In the genomic region with DNA sequence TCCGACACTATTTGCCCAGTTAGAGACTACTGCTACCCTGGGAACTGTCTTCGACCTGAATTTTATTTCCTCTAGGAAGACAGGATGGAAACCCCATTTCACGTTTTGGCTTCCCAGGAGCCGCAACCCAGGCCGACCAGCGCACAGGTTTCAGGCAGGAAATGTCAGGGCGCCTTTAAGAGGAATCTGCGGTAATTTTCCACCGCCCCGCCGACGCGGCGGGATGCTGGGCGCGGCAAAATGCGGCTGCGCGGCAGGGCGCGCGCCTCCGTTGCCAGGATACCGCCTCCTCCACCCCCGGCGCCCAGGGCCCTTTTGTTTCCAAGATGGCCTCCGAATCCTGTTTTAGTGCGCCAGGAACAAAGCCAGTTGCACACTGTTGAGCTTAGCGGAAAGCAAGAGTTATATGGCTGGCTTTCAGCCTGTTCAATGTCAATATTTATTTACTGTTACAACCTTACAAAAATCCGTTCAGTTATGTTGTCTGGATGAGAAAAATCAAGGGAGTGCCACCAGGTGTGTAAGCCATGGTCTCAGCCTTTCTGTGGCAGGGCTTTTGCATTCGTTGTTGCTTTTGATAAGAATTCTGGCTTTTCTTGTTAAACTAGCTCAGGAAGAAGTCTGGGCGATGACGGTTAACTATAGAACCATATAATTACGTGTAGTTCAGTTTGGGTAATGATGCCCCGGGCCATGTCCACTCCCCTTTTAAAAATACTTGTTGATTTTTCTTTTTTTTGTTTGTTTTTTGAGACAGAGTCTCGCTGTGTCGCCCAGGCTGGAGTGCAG, we compare ENCODE assay signal across 8 cellular contexts.
A peak's percentile ranks its signal among the peaks of the same experiment; 100 is the strongest.
DNase-seq lines count a peak whose midpoint lies in the region; ATAC-seq and TF ChIP-seq lines count a peak whose summit lies in the region.

No MANE protein-coding gene starts in this region.

- H3K4me2 ChIP-seq in SK-N-SH: peak overlapping the region; percentile 77

- H3K27me3 ChIP-seq in SK-N-SH (ENCODE audit: insufficient read depth) (no peaks in the 10 kb centered on the region), thoracic aorta (replicated peaks; ENCODE audit: insufficient read depth) (no peaks in the 10 kb centered on the region)

- peak overlapping the region; percentile 96 for H2AFZ ChIP-seq in SK-N-SH (ENCODE audit: low read depth)

- H3K9me2 ChIP-seq in SK-N-SH: no peaks in the 10 kb centered on the region

- H3K9ac ChIP-seq in SK-N-SH: peak overlapping the region; percentile 79

- ATAC-seq in HG02610 (IDR thresholded peaks at IDR 0.05; ENCODE audit: unreplicated experiment) (peak; percentile 84), thoracic aorta (ENCODE audit: insufficient number of reproducible peaks, low FRiP score, low read depth) (peak; percentile 97)

- no peaks in the 10 kb centered on the region for H3K9me3 Mint-ChIP-seq in activated naive CD4-positive, alpha-beta T cell treated with anti-CD3 and anti-CD28 coated beads, Interleukin-2, amount 50 U/mL, for 24 hours
- H3K9me3 Mint-ChIP-seq in glutamatergic neuron (ENCODE audit: unreplicated experiment) (peaks cover 1% of the 10 kb centered on the region), osteocyte (ENCODE audit: unreplicated experiment) (no peaks in the 10 kb centered on the region)

- WGBS in SK-N-SH (ENCODE audit: low lambda C conversion rate): 14% methylated on average over 24 of the region's 37 CpGs

- TF ChIP-seq RAD21 in SK-N-SH (IDR thresholded peaks at IDR 0.05; ENCODE audit: low read length): peak; percentile 24

- POLR2A ChIA-PET in SK-N-SH (lab: Yijun Ruan, JAX): interaction anchor here (0.9 to 3.1 kb wide), 6 partner anchors 9 to 80 kb away, joined by 5 to 27 read pairs (median 10); a partner anchor contains a TSS

- TF ChIP-seq EP300 in SK-N-SH (IDR thresholded peaks at IDR 0.05; ENCODE audit: borderline replicate concordance in 1 of 2, low read depth in 1 of 2, low read length in 1 of 2): peak; percentile 32 to 35; a peak in 2 of 4 replicates

- peak; percentile 85 for DNase-seq in GM10266 (ENCODE audit: extremely low spot score)
- peak; percentile 72 for DNase-seq in NCI-H1048 (lab: John Stamatoyannopoulos, UW)
- DNase-seq in SK-N-SH: peak; percentile 96
- DNase-seq in glutamatergic neuron: peak; percentile 91
- DNase-seq in osteocyte (ENCODE audit: extremely low spot score, unreplicated experiment): peak; percentile 97
- peak; percentile 55 for DNase-seq in thoracic aorta (ENCODE audit: low spot score)

- no peaks in the 10 kb centered on the region for H4K20me1 ChIP-seq in SK-N-SH (ENCODE audit: insufficient read depth)

- H3K4me1 Mint-ChIP-seq in activated naive CD4-positive, alpha-beta T cell treated with anti-CD3 and anti-CD28 coated beads, Interleukin-2, amount 50 U/mL, for 24 hours: peaks cover 67% of the 10 kb centered on the region
- H3K4me1 Mint-ChIP-seq in glutamatergic neuron (ENCODE audit: low read depth, unreplicated experiment) (peaks cover 36% of the 10 kb centered on the region), osteocyte (ENCODE audit: unreplicated experiment) (peaks cover 46% of the 10 kb centered on the region)

- H3K79me2 ChIP-seq in SK-N-SH (ENCODE audit: insufficient read depth): no peaks in the 10 kb centered on the region

- H3K4me3 ChIP-seq in SK-N-SH (ENCODE audit: low read depth in 2 of 2, low read length in 1 of 2) (peak overlapping the region; percentile 38 to 58), thoracic aorta (peak overlapping the region; percentile 69)

- H3K27ac ChIP-seq in SK-N-SH (ENCODE audit: low read depth in 2 of 2, low read length in 1 of 2) (peak overlapping the region; percentile 78 to 98), thoracic aorta (peak overlapping the region; percentile 66 to 76)

- H3K4me3 Mint-ChIP-seq in activated naive CD4-positive, alpha-beta T cell treated with anti-CD3 and anti-CD28 coated beads, Interleukin-2, amount 50 U/mL, for 24 hours: peak overlapping the region; percentile 92
- H3K4me3 Mint-ChIP-seq in glutamatergic neuron (ENCODE audit: unreplicated experiment) (peak overlapping the region; percentile 87), osteocyte (ENCODE audit: unreplicated experiment) (peak overlapping the region; percentile 82)

- peaks cover 21 to 40% of the 10 kb centered on the region in 2 experiments for H3K4me1 ChIP-seq in SK-N-SH (ENCODE audit: control insufficient read depth in 1 of 2, insufficient read depth in 2 of 2, low read depth in 1 of 2, low read length in 1 of 2)
- peaks cover 5 to 26% of the 10 kb centered on the region in 2 donors for H3K4me1 ChIP-seq in thoracic aorta (ENCODE audit: control insufficient read depth in 1 of 2, low read depth in 2 of 2)

- H3K36me3 Mint-ChIP-seq in activated naive CD4-positive, alpha-beta T cell treated with anti-CD3 and anti-CD28 coated beads, Interleukin-2, amount 50 U/mL, for 24 hours: peaks cover 2% of the 10 kb centered on the region
- H3K36me3 Mint-ChIP-seq in glutamatergic neuron (ENCODE audit: unreplicated experiment) (no peaks in the 10 kb centered on the region), osteocyte (ENCODE audit: unreplicated experiment) (no peaks in the 10 kb centered on the region)

- peaks cover 23% of the 10 kb centered on the region for H3F3A ChIP-seq in SK-N-SH (replicated peaks; ENCODE audit: insufficient read depth)

- H3K9me3 ChIP-seq in SK-N-SH: no peaks in the 10 kb centered on the region
- H3K9me3 ChIP-seq in thoracic aorta: no peaks in the 10 kb centered on the region

- TF ChIP-seq CTCF in GM10266 (IDR thresholded peaks at IDR 0.05; ENCODE audit: control insufficient read depth, insufficient read depth, low read depth, missing control alignments) (no peak), SK-N-SH (IDR thresholded peaks at IDR 0.05) (no peak), glutamatergic neuron (IDR thresholded peaks at IDR 0.05; ENCODE audit: partially characterized antibody, unreplicated experiment) (no peak), osteocyte (IDR thresholded peaks at IDR 0.05) (no peak), thoracic aorta (IDR thresholded peaks at IDR 0.05) (no peak)

- no peaks in the 10 kb centered on the region for H3K36me3 ChIP-seq in SK-N-SH (replicated peaks in 1 of 2; ENCODE audit: control insufficient read depth in 1 of 2, insufficient read depth in 2 of 2, low read length in 1 of 2)
- H3K36me3 ChIP-seq in thoracic aorta: no peaks in the 10 kb centered on the region

- H3K27ac Mint-ChIP-seq in activated naive CD4-positive, alpha-beta T cell treated with anti-CD3 and anti-CD28 coated beads, Interleukin-2, amount 50 U/mL, for 24 hours: peak overlapping the region; percentile 97
- H3K27ac Mint-ChIP-seq in glutamatergic neuron (ENCODE audit: unreplicated experiment) (peak overlapping the region; percentile 95), osteocyte (ENCODE audit: unreplicated experiment) (peak overlapping the region; percentile 100)

- CTCF ChIA-PET in SK-N-SH (lab: Yijun Ruan, JAX): interaction anchor here (0.8 to 5.0 kb wide), 6 partner anchors 10 to 98 kb away, joined by 3 to 41 read pairs (median 6); no protein-coding TSS in a partner anchor

- H3K27me3 Mint-ChIP-seq in activated naive CD4-positive, alpha-beta T cell treated with anti-CD3 and anti-CD28 coated beads, Interleukin-2, amount 50 U/mL, for 24 hours: no peaks in the 10 kb centered on the region
- peaks cover 6% of the 10 kb centered on the region for H3K27me3 Mint-ChIP-seq in glutamatergic neuron (ENCODE audit: unreplicated experiment)
- H3K27me3 Mint-ChIP-seq in osteocyte (ENCODE audit: unreplicated experiment): no peaks in the 10 kb centered on the region

TF ChIP-seq in SK-N-SH, 30 proteins besides CTCF, POLR2A, EP300 and RAD21 (continues in another document):
- peak; percentile 41 for TF ChIP-seq ELF1 (IDR thresholded peaks at IDR 0.05)
- no peak for TF ChIP-seq NFIC (IDR thresholded peaks at IDR 0.05; ENCODE audit: borderline replicate concordance)
- TF ChIP-seq FOXJ3 (CRISPR knock-in tag; IDR thresholded peaks at IDR 0.05): no peak
- TF ChIP-seq, protein P1, sequence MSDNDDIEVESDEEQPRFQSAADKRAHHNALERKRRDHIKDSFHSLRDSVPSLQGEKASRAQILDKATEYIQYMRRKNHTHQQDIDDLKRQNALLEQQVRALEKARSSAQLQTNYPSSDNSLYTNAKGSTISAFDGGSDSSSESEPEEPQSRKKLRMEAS (IDR thresholded peaks at IDR 0.05; ENCODE audit: low read depth): no peak
- TF ChIP-seq NRF1 (IDR thresholded peaks at IDR 0.05; ENCODE audit: low read depth, low read length): peak; percentile 83
- TF ChIP-seq, protein P2, sequence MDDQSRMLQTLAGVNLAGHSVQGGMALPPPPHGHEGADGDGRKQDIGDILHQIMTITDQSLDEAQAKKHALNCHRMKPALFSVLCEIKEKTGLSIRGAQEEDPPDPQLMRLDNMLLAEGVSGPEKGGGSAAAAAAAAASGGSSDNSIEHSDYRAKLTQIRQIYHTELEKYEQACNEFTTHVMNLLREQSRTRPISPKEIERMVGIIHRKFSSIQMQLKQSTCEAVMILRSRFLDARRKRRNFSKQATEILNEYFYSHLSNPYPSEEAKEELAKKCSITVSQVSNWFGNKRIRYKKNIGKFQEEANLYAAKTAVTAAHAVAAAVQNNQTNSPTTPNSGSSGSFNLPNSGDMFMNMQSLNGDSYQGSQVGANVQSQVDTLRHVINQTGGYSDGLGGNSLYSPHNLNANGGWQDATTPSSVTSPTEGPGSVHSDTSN (IDR thresholded peaks at IDR 0.05): 0 out of 2 replicates have a peak, but pooled peaks have one; percentile 10
- TF ChIP-seq FOXM1 (IDR thresholded peaks at IDR 0.05; ENCODE audit: low read depth): no peak
- TF ChIP-seq SMC3 (IDR thresholded peaks at IDR 0.05; ENCODE audit: low read depth, low read length): no peak

Comparison
In these comparisons a context has a peak if more than half of its experiments do, and no peak if none do; other contexts are left out.
1. Peak in every context shown above with its lines: DNase-seq, ATAC-seq, H3K4me3 ChIP-seq and H3K27ac ChIP-seq.